8 cellular contexts compared by ENCODE assay signal in genomic region chr12:90854136-90854689, GRCh38.
DNase-seq lines count a peak whose midpoint lies in the region; ATAC-seq and TF ChIP-seq lines count a peak whose summit lies in the region.

No MANE protein-coding gene starts in this region.

- TF ChIP-seq CTCF in GM06990 (IDR thresholded peaks at IDR 0.05; ENCODE audit: insufficient read depth, low read length, poor library complexity, severe bottlenecking) (peak; percentile 80), HFF-Myc (IDR thresholded peaks at IDR 0.05; ENCODE audit: low read depth, low read length, missing control alignments) (peak; percentile 69), activated B cell treated with CpG ODN at 0.5 μM for 24 hours (IDR thresholded peaks at IDR 0.05) (peak; percentile 30), hepatocyte (IDR thresholded peaks at IDR 0.05; ENCODE audit: poor library complexity) (peak; percentile 77)

- intact Hi-C loops in activated B cell treated with CpG ODN at 0.5 μM for 24 hours (cut with micrococcal nuclease): loop anchor here (1.0 to 5.0 kb wide), 2 partner anchors 1311 to 1387 kb away; no protein-coding TSS in a partner anchor

- DNase-seq in AG08396 (ENCODE audit: low spot score) (peak; percentile 23), GM06990 (ENCODE audit: extremely low read depth, insufficient read length) (no peak), HFF-Myc (ENCODE audit: extremely low read depth, low read depth) (peak; percentile 30), NCI-H1694 treated with DMSO at 0.1 percent for 48 hours (lab: John Stamatoyannopoulos, UW) (peak; percentile 22), activated B cell treated with CpG ODN at 0.5 μM for 24 hours (no peak), hepatocyte (ENCODE audit: low spot score) (peak; percentile 76), superior temporal gyrus (ENCODE audit: extremely low spot score) (peak; percentile 89), KG1 (lab: John Stamatoyannopoulos, UW) (no peak)

- H3K27me3 ChIP-seq in GM06990 (replicated peaks; ENCODE audit: control insufficient read depth, insufficient read depth, low read length) (no peaks in the 10 kb centered on the region), hepatocyte (no peaks in the 10 kb centered on the region)

- no peaks in the 10 kb centered on the region for H3K79me2 ChIP-seq in hepatocyte

- no peaks in the 10 kb centered on the region for H3K9me2 ChIP-seq in hepatocyte (replicated peaks; ENCODE audit: insufficient read depth)

- no peaks in the 10 kb centered on the region for H3K9me3 Mint-ChIP-seq in activated B cell treated with CpG ODN at 0.5 μM for 24 hours

- WGBS in hepatocyte (ENCODE audit: low lambda C conversion rate, missing lambda C conversion rate): 29% methylated on average over 8 of the region's 8 CpGs

- POLR2A ChIA-PET in activated B cell treated with CpG ODN at 0.5 μM for 24 hours (lab: Charles Lee): no interaction called here

- ATAC-seq in activated B cell treated with CpG ODN at 0.5 μM for 24 hours (ENCODE audit: low read depth): no peak

- no peak overlapping the region for H2AFZ ChIP-seq in hepatocyte

- no peak overlapping the region for H3K27ac ChIP-seq in hepatocyte

- H3K36me3 ChIP-seq in GM06990 (ENCODE audit: control insufficient read depth, insufficient read depth, low read length) (no peaks in the 10 kb centered on the region), hepatocyte (replicated peaks; ENCODE audit: insufficient read depth, low read depth) (no peaks in the 10 kb centered on the region)

- CTCF ChIA-PET in activated B cell treated with CpG ODN at 0.5 μM for 24 hours (lab: Charles Lee): interaction anchor here (0.9 to 2.1 kb wide), 3 partner anchors 9 to 1315 kb away, joined by 3 to 13 read pairs (median 5); no protein-coding TSS in a partner anchor

- H3K36me3 Mint-ChIP-seq in activated B cell treated with CpG ODN at 0.5 μM for 24 hours (ENCODE audit: low read depth): no peaks in the 10 kb centered on the region

- no peaks in the 10 kb centered on the region for H4K20me1 ChIP-seq in hepatocyte (ENCODE audit: insufficient read depth, poor library complexity, severe bottlenecking)

- H3K4me1 ChIP-seq in hepatocyte (ENCODE audit: insufficient read depth): peaks cover 9% of the 10 kb centered on the region

- no peak overlapping the region for H3K27ac Mint-ChIP-seq in activated B cell treated with CpG ODN at 0.5 μM for 24 hours

- no peaks in the 10 kb centered on the region for H3K27me3 Mint-ChIP-seq in activated B cell treated with CpG ODN at 0.5 μM for 24 hours

- no peaks in the 10 kb centered on the region for H3K4me1 Mint-ChIP-seq in activated B cell treated with CpG ODN at 0.5 μM for 24 hours

- peak overlapping the region; percentile 24 for H3K4me2 ChIP-seq in hepatocyte

- no peaks in the 10 kb centered on the region for H3K9me3 ChIP-seq in hepatocyte (ENCODE audit: low read depth)

- H3K4me3 ChIP-seq in GM06990 (replicated peaks; ENCODE audit: low read depth, low read length) (no peak overlapping the region), HFF-Myc (replicated peaks; ENCODE audit: low read depth, low read length) (no peak overlapping the region), hepatocyte (no peak overlapping the region)

- no peak overlapping the region for H3K4me3 Mint-ChIP-seq in activated B cell treated with CpG ODN at 0.5 μM for 24 hours

Comparison
In these comparisons a context has a peak if more than half of its experiments do, and no peak if none do; other contexts are left out.
1. DNase-seq: peak in AG08396 (single experiment), HFF-Myc (single experiment), NCI-H1694 treated with DMSO at 0.1 percent for 48 hours (single experiment), hepatocyte (single experiment) and superior temporal gyrus (single experiment); none in GM06990 (single experiment), activated B cell treated with CpG ODN at 0.5 μM for 24 hours (single experiment) and KG1 (single experiment).
2. CTCF ChIP-seq: peak in every context shown above with its lines; median percentile 80 in GM06990; 77 in hepatocyte; 69 in HFF-Myc; 30 in activated B cell treated with CpG ODN at 0.5 μM for 24 hours.